ENCODE assay signal across 8 cellular contexts in genomic region chr11:123083623-123084029, GRCh38. TPM values are rescaled to one million over a fixed set of nuclear protein-coding genes. Genes with fewer than 3 reads are reported as not detected.
DNase-seq lines count a peak whose midpoint lies in the region; ATAC-seq and TF ChIP-seq lines count a peak whose summit lies in the region.

No MANE protein-coding gene starts in this region.

- ATAC-seq in left lobe of liver (peak; percentile 86), GM18502 (IDR thresholded peaks at IDR 0.05; ENCODE audit: poor library complexity, unreplicated experiment) (no peak)

- H3K9me3 ChIP-seq in mammary epithelial cell (replicated peaks; ENCODE audit: insufficient read depth, low read length): no peaks in the 10 kb centered on the region

- H3K27me3 ChIP-seq in mammary epithelial cell (ENCODE audit: insufficient read depth, low read length): no peaks in the 10 kb centered on the region

- no peak overlapping the region for H2AFZ ChIP-seq in mammary epithelial cell (ENCODE audit: low read depth, low read length)

- dilution Hi-C loops in mammary epithelial cell (cut with HindIII; ENCODE audit: low sequenced_read_pairs): no loop called here

- peak; percentile 92 for DNase-seq in AG10803 (ENCODE audit: low read depth)
- peak; percentile 19 to 45 for DNase-seq in Kasumi-1 (lab: John Stamatoyannopoulos, UW)
- peak; percentile 64 for DNase-seq in T-helper 22 cell (ENCODE audit: low read depth)
- DNase-seq in mammary epithelial cell: peak; percentile 94
- peak; percentile 74 for DNase-seq in left lobe of liver (ENCODE audit: low spot score)
- peak in 2 of 3 experiments; percentile 50 to 52 for DNase-seq in stimulated activated CD4-positive, alpha-beta T cell treated with anti-CD3 and anti-CD28 coated beads, TNF-alpha, amount 100 ng/mL, for 4 hours (ENCODE audit: low read depth in 3 of 3)
- no peak for DNase-seq in GM13976 (ENCODE audit: low spot score)

- H3K36me3 ChIP-seq in mammary epithelial cell (ENCODE audit: insufficient read depth, low read length): peaks cover 17% of the 10 kb centered on the region

- BruUV-seq in mammary epithelial cell (replicated peaks; lab: Mats Ljungman, UMichigan): no TSS peak

- CTCF ChIA-PET in mammary epithelial cell (lab: Charles Lee; ENCODE audit: low non-redundant PET): interaction anchor here (0.7 kb wide), 1 partner anchor 178 kb away, joined by 4 read pairs; no protein-coding TSS in a partner anchor

- intact Hi-C loops in mammary epithelial cell (cut with micrococcal nuclease): no loop called here

- H4K20me1 ChIP-seq in mammary epithelial cell (ENCODE audit: insufficient read depth, low read length): no peaks in the 10 kb centered on the region

- peaks cover 2% of the 10 kb centered on the region for H3K79me2 ChIP-seq in mammary epithelial cell (ENCODE audit: insufficient read depth, low read length)

- TF ChIP-seq CTCF in AG10803 (conservative IDR thresholded peaks at IDR 0.05; ENCODE audit: low read length) (no peak), mammary epithelial cell (conservative IDR thresholded peaks at IDR 0.05 in 1 of 2, IDR thresholded peaks at IDR 0.05 in 1 of 2; ENCODE audit: extremely low read depth in 1 of 2, insufficient read depth in 1 of 2, low read depth in 1 of 2, low read length in 2 of 2) (no peak), GM13976 (IDR thresholded peaks at IDR 0.05; ENCODE audit: borderline replicate concordance, control extremely low read depth, extremely low read depth, insufficient read depth, missing control alignments) (no peak)

- H3K27ac ChIP-seq in mammary epithelial cell (ENCODE audit: insufficient read depth, low read depth, low read length): peak overlapping the region; percentile 74

- H3K4me1 ChIP-seq in mammary epithelial cell (ENCODE audit: insufficient read depth, low read length): peaks cover 4% of the 10 kb centered on the region

- no peak overlapping the region for H3K9ac ChIP-seq in mammary epithelial cell (ENCODE audit: insufficient read depth, low read length)

- in situ Hi-C loops in mammary epithelial cell (cut with MboI; ENCODE audit: low sequenced_read_pairs in 2 of 2) (no loop called here), GM13976 (cut with MboI; ENCODE audit: low sequenced_read_pairs, unreplicated experiment) (no loop called here)

- WGBS in mammary epithelial cell (ENCODE audit: low coverage, missing lambda C conversion rate): 3% methylated on average over 4 of the region's 4 CpGs

- H3K4me2 ChIP-seq in mammary epithelial cell (ENCODE audit: insufficient read depth, low read depth, low read length): no peak overlapping the region

- H3K4me3 ChIP-seq in AG10803 (ENCODE audit: low read length) (no peak overlapping the region), mammary epithelial cell (replicated peaks in 1 of 3; ENCODE audit: insufficient read depth in 1 of 3, low read depth in 2 of 3, low read length in 3 of 3) (no peak overlapping the region)

RNA-seq across cellular contexts. Expression of gene HSPA8, which starts 21.7 kb away (rescaled TPM):
- 1,000 to 10,000 TPM; 1,127 to 2,810 TPM for total RNA-seq in mammary epithelial cell
- 4,037 TPM for polyA plus RNA-seq in mammary epithelial cell
- 4,508 TPM for polyA minus RNA-seq in mammary epithelial cell
- 357 TPM for total RNA-seq in left lobe of liver
